Comparison of ENCODE assay signal across 2 cellular contexts in the genomic region with DNA sequence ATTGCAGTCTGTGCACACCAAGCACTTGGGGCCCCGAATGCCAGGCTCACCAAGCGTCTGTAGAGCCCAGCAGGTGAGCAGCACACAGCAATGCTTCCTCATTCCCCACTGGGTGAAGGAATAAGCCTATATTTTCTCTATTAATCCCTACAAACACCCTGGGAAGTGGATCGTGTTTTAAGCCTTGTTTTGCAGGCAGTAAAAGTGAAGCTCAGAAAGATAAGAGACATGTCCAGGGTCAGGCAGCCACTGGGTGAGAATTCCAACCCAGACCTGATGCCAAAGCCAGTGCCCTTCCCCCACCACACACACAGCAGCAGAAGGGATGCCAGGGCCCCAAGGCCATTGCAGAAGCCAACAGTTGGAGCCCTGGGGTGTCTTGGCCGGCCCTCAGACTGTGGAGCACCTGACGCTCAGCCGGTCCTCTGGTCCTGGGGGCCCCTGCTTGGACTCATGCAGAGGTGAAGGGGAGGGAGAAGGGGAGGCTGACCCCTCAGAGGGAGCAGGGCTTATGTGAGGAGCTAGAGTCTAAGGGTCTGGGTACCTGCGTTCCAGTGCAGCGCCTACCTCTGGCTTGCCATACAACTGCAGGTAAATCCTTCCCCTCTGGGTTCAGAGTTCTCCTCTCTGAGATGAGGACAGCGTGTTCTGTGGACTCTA.
A peak's percentile ranks its signal among the peaks of the same experiment; 100 is the strongest.
TF ChIP-seq lines count a peak whose summit lies in the region.

No MANE protein-coding gene starts in this region.

TF ChIP-seq in H1, 55 proteins besides CTCF, POLR2A, EP300 and RAD21:
- TF ChIP-seq GABPA (IDR thresholded peaks at IDR 0.05; ENCODE audit: borderline replicate concordance, insufficient read depth, low read length) (peak; percentile 21; the same call in 1 of the 2 replicates), SIX5 (IDR thresholded peaks at IDR 0.05; ENCODE audit: low read depth, low read length) (no peak), NANOG (IDR thresholded peaks at IDR 0.05; ENCODE audit: insufficient read depth, low read depth, low read length, poor library complexity, severe bottlenecking) (no peak), HDAC6 (IDR thresholded peaks at IDR 0.05; ENCODE audit: low read depth, low read length) (no peak), KDM4A (IDR thresholded peaks at IDR 0.05; ENCODE audit: low read depth, low read length, severe bottlenecking) (no peak), JUN (IDR thresholded peaks at IDR 0.05; ENCODE audit: low read depth, low read length) (no peak)
- TF ChIP-seq, protein P1, sequence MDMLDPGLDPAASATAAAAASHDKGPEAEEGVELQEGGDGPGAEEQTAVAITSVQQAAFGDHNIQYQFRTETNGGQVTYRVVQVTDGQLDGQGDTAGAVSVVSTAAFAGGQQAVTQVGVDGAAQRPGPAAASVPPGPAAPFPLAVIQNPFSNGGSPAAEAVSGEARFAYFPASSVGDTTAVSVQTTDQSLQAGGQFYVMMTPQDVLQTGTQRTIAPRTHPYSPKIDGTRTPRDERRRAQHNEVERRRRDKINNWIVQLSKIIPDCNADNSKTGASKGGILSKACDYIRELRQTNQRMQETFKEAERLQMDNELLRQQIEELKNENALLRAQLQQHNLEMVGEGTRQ (IDR thresholded peaks at IDR 0.05; ENCODE audit: low read length): no peak

TF ChIP-seq in HepG2, 621 proteins besides CTCF, POLR2A, EP300 and RAD21:
- TF ChIP-seq HNF4A (CRISPR knock-in tag; IDR thresholded peaks at IDR 0.05) (peak; percentile 53; the same call in 1 of the 2 replicates), ZNF747 (CRISPR knock-in tag; IDR thresholded peaks at IDR 0.05; ENCODE audit: borderline replicate concordance) (no peak)
